In genomic region chr6:11771473-11772048, GRCh38 we compare ENCODE assay signal across 9 cellular contexts. TPM values are rescaled to one million over a fixed set of nuclear protein-coding genes. Genes with fewer than 3 reads are reported as not detected.
A peak's percentile ranks its signal among the peaks of the same experiment; 100 is the strongest.
DNase-seq lines count a peak whose midpoint lies in the region; ATAC-seq and TF ChIP-seq lines count a peak whose summit lies in the region.
"Had no signal": no experiment of that assay in that cellular context is flagged by ENCODE, and none has a peak within 500 bp of the region (broad histone marks: within the 10 kb centered on the region; RNA-seq: fewer than 3 reads in every experiment).

No MANE protein-coding gene starts in this region.

- CTCF ChIA-PET in PC-9 (lab: Charles Lee), result interaction anchor here (0.5 kb wide), 1 partner anchor 778 kb away, joined by 9 read pairs; no protein-coding TSS in a partner anchor

- H3K79me2 ChIP-seq in GM23338 (replicated peaks; ENCODE audit: insufficient read depth) (no peaks in the 10 kb centered on the region), PC-9 (ENCODE audit: low read depth) (peaks cover 6% of the 10 kb centered on the region; the same call in 1 of the 2 replicates)

- H3K4me1 ChIP-seq in GM23338 (ENCODE audit: insufficient read depth), result peaks cover 25% of the 10 kb centered on the region
- H3K4me1 ChIP-seq in PC-9 (replicated peaks; ENCODE audit: insufficient read depth), result peaks cover 75% of the 10 kb centered on the region
- H3K4me1 ChIP-seq in skeletal muscle satellite cell (ENCODE audit: control insufficient read depth, insufficient read depth, low read length), result peaks cover 65% of the 10 kb centered on the region

- TF ChIP-seq CTCF in GM23338 (conservative IDR thresholded peaks at IDR 0.05; ENCODE audit: low read depth in 2 of 2) (no peak), PC-9 (conservative IDR thresholded peaks at IDR 0.05) (no peak), fibroblast of mammary gland (conservative IDR thresholded peaks at IDR 0.05; ENCODE audit: control insufficient read depth, insufficient read depth, low read depth, low read length) (no peak)

- no peak for ATAC-seq in GM23338

- H3K9me2 ChIP-seq in GM23338 (ENCODE audit: insufficient read depth) (0 out of 2 replicates have a peak, but pooled peaks cover 11% of the 10 kb centered on the region), PC-9 (ENCODE audit: insufficient read depth) (no peaks in the 10 kb centered on the region)

- H3K27me3 Mint-ChIP-seq in GM23338 (ENCODE audit: insufficient read depth, low read depth, poor library complexity), result peaks cover 15% of the 10 kb centered on the region
- H3K27me3 Mint-ChIP-seq: activated T-helper 17 cell treated with anti-CD3 and anti-CD28 coated beads, Interleukin-2, amount 50 U/mL, for 72 hours had no signal

- no peaks in the 10 kb centered on the region for H3K27me3 ChIP-seq in GM23338 (ENCODE audit: insufficient read depth)
- no peaks in the 10 kb centered on the region for H3K27me3 ChIP-seq in PC-9 (ENCODE audit: insufficient read depth, low read depth)
- no peaks in the 10 kb centered on the region for H3K27me3 ChIP-seq in skeletal muscle satellite cell (ENCODE audit: control insufficient read depth, insufficient read depth, low read length)

- no peak overlapping the region for H3K4me2 ChIP-seq in GM23338
- H3K4me2 ChIP-seq in PC-9, result peak overlapping the region; percentile 86
- H3K4me2 ChIP-seq in skeletal muscle satellite cell (ENCODE audit: low read length), result peak overlapping the region; percentile 62

- BruUV-seq in PC-9 (replicated peaks; lab: Mats Ljungman, UMichigan), result no TSS peak

- H3K36me3 Mint-ChIP-seq in GM23338 (ENCODE audit: low read depth), result no peaks in the 10 kb centered on the region

- H3F3A ChIP-seq in GM23338 (replicated peaks; ENCODE audit: low read depth) (no peaks in the 10 kb centered on the region), PC-9 (ENCODE audit: insufficient read depth, low read depth) (peaks cover 63% of the 10 kb centered on the region)

- H4K20me1 ChIP-seq in GM23338 (replicated peaks; ENCODE audit: insufficient read depth) (no peaks in the 10 kb centered on the region), PC-9 (ENCODE audit: insufficient read depth) (no peaks in the 10 kb centered on the region)

- POLR2A ChIA-PET in PC-9 (lab: Charles Lee; ENCODE audit: unreplicated experiment), result interaction anchor here (0.6 to 0.7 kb wide), 2 partner anchors 98 to 162 kb away, joined by 3 read pairs; no protein-coding TSS in a partner anchor

- H3K9me3 Mint-ChIP-seq in GM23338, result no peaks in the 10 kb centered on the region
- H3K9me3 Mint-ChIP-seq: activated T-helper 17 cell treated with anti-CD3 and anti-CD28 coated beads, Interleukin-2, amount 50 U/mL, for 72 hours had no signal

- no peak overlapping the region for H3K4me3 Mint-ChIP-seq in GM23338
- H3K4me3 Mint-ChIP-seq: activated T-helper 17 cell treated with anti-CD3 and anti-CD28 coated beads, Interleukin-2, amount 50 U/mL, for 72 hours had no signal

- H3K9me3 ChIP-seq in PC-9 (ENCODE audit: insufficient read depth, low read depth), result no peaks in the 10 kb centered on the region
- no peaks in the 10 kb centered on the region for H3K9me3 ChIP-seq in skeletal muscle satellite cell (replicated peaks; ENCODE audit: low read length)

- no peak for DNase-seq in GM23338 (ENCODE audit: low spot score)
- DNase-seq in PC-9, result peak in 1 of 2 experiments; percentile 68
- DNase-seq in fibroblast of mammary gland (ENCODE audit: low read depth), result peak; percentile 96
- no peak for DNase-seq in NCI-H510A (lab: John Stamatoyannopoulos, UW)
- no peak for DNase-seq in activated CD4-positive, CD25-positive, alpha-beta regulatory T cell (lab: John Stamatoyannopoulos, UW)
- no peak for DNase-seq in ecto neural progenitor cell (ENCODE audit: low spot score)
- no peak for DNase-seq in OCI-M2 (lab: John Stamatoyannopoulos, UW; ENCODE audit: unreplicated experiment)

- H3K4me3 ChIP-seq in GM23338 (no peak overlapping the region), PC-9 (peak overlapping the region; percentile 52), fibroblast of mammary gland (ENCODE audit: control insufficient read depth, low read depth, low read length) (no peak overlapping the region), skeletal muscle satellite cell (ENCODE audit: low read length) (peak overlapping the region; percentile 17)

- intact Hi-C loops in PC-9 (cut with micrococcal nuclease; ENCODE audit: unreplicated experiment), result loop anchor here (1.0 to 5.0 kb wide), 8 partner anchors 69 to 836 kb away; no protein-coding TSS in a partner anchor

- H2AFZ ChIP-seq in GM23338, result peak overlapping the region; percentile 80
- peak overlapping the region; percentile 50 for H2AFZ ChIP-seq in PC-9

- H3K9ac ChIP-seq in skeletal muscle satellite cell (ENCODE audit: low read depth, low read length), result peak overlapping the region; percentile 76

- H3K36me3 ChIP-seq in GM23338 (ENCODE audit: insufficient read depth), result no peaks in the 10 kb centered on the region
- no peaks in the 10 kb centered on the region for H3K36me3 ChIP-seq in PC-9 (ENCODE audit: low read depth)
- H3K36me3 ChIP-seq in skeletal muscle satellite cell (ENCODE audit: insufficient read depth, low read length), result no peaks in the 10 kb centered on the region

- no peak overlapping the region for H3K27ac Mint-ChIP-seq in GM23338

- H3K4me1 Mint-ChIP-seq in GM23338, result peaks cover 39% of the 10 kb centered on the region

- H3K27ac ChIP-seq in GM23338 (ENCODE audit: low read depth) (no peak overlapping the region), PC-9 (peak overlapping the region; percentile 98)

TF ChIP-seq in GM23338, 12 proteins besides CTCF, POLR2A, EP300 and RAD21 (continues in another document):
- TF ChIP-seq EZH2 (IDR thresholded peaks at IDR 0.05; ENCODE audit: low read depth, unreplicated experiment) (no peak), ZNF462 (CRISPR knock-in tag; IDR thresholded peaks at IDR 0.05) (no peak), EZH2phosphoT487 (IDR thresholded peaks at IDR 0.05; ENCODE audit: unreplicated experiment) (no peak), STAT1 (IDR thresholded peaks at IDR 0.05; ENCODE audit: unreplicated experiment) (no peak), JUNB (IDR thresholded peaks at IDR 0.05; ENCODE audit: unreplicated experiment) (no peak)

RNA-seq across cellular contexts. Expression of gene ADTRP, which starts 7.0 kb away (rescaled TPM):
- total RNA-seq in GM23338 (2014; rRNA removed; shearing (Covaris generic)), result not detected in 2 replicates
- polyA plus RNA-seq in GM23338 (2016; fragmentation: Nextera tagmentation; extraction: Ambion mirVana), result not detected in 2 replicates
- 4.1 and 7.9 TPM in 2 replicates for total RNA-seq in PC-9 (2021)
- total RNA-seq in skeletal muscle satellite cell (2012; rRNA removed), result 10.3 and 12.9 TPM in 2 replicates

Comparison
In these comparisons a context has a peak if more than half of its experiments do, and no peak if none do; other contexts are left out.
1. H3K4me3 ChIP-seq: peak in PC-9 (single experiment) and skeletal muscle satellite cell (single experiment); none in GM23338 (single experiment) and fibroblast of mammary gland (single experiment).